In genomic region chr9:4939118-4939561, GRCh38 we compare ENCODE assay signal across 9 cellular contexts. TPM values are rescaled to one million over a fixed set of nuclear protein-coding genes. Genes with fewer than 3 reads are reported as not detected.
DNase-seq lines count a peak whose midpoint lies in the region; ATAC-seq and FAIRE-seq lines count a peak whose summit lies in the region.
"Had no signal": no experiment of that assay in that cellular context is flagged by ENCODE, and none has a peak within 500 bp of the region (broad histone marks: within the 10 kb centered on the region; RNA-seq: fewer than 3 reads in every experiment).

No MANE protein-coding gene starts in this region.

- H3K4me3 ChIP-seq in small intestine (ENCODE audit: low read depth in 1 of 2, low read length in 2 of 2): no peak overlapping the region

- no peaks in the 10 kb centered on the region for H3K36me3 ChIP-seq in small intestine (ENCODE audit: control insufficient read depth in 2 of 2, insufficient read depth in 2 of 2, low read length in 2 of 2)

- FAIRE-seq in small intestine (lab: Jason Lieb, UNC): no peak

- 26 to 42% (median 30%) methylated on average over 1 of the region's 1 CpG for WGBS in small intestine, 3 donors

- H3K4me3 Mint-ChIP-seq in activated T-helper 1 cell treated with anti-CD3 and anti-CD28 coated beads, Interleukin-12 subunit alpha, Interleukin-12 subunit beta, Interleukin-2, Interleukin-4 antibody, amounts not matched to agents 30 ng/mL and 10 ng/mL and 1 ng/mL, durations not matched to agents 14 hours and 24 hours and 36 hours: peak overlapping the region; percentile 5

- peak overlapping the region; percentile 74 for H3K27ac Mint-ChIP-seq in activated T-helper 1 cell treated with anti-CD3 and anti-CD28 coated beads, Interleukin-12 subunit alpha, Interleukin-12 subunit beta, Interleukin-2, Interleukin-4 antibody, amounts not matched to agents 30 ng/mL and 10 ng/mL and 1 ng/mL, durations not matched to agents 14 hours and 24 hours and 36 hours

- H3K9me3 Mint-ChIP-seq in activated T-helper 1 cell treated with anti-CD3 and anti-CD28 coated beads, Interleukin-12 subunit alpha, Interleukin-12 subunit beta, Interleukin-2, Interleukin-4 antibody, amounts not matched to agents 30 ng/mL and 10 ng/mL and 1 ng/mL, durations not matched to agents 14 hours and 24 hours and 36 hours: no peaks in the 10 kb centered on the region

- peak; percentile 80 for ATAC-seq in HG03159 (IDR thresholded peaks at IDR 0.05; ENCODE audit: unreplicated experiment)

- H3K9me3 ChIP-seq in small intestine (ENCODE audit: control insufficient read depth, low read depth): no peaks in the 10 kb centered on the region

- no peaks in the 10 kb centered on the region for H3K36me3 Mint-ChIP-seq in activated T-helper 1 cell treated with anti-CD3 and anti-CD28 coated beads, Interleukin-12 subunit alpha, Interleukin-12 subunit beta, Interleukin-2, Interleukin-4 antibody, amounts not matched to agents 30 ng/mL and 10 ng/mL and 1 ng/mL, durations not matched to agents 14 hours and 24 hours and 36 hours (ENCODE audit: low read depth)

- no peaks in the 10 kb centered on the region for H3K27me3 ChIP-seq in small intestine (ENCODE audit: control insufficient read depth in 2 of 2, insufficient read depth in 2 of 2, low read length in 2 of 2)

- H3K27ac ChIP-seq in small intestine (ENCODE audit: low read depth in 1 of 2, low read length in 1 of 2): no peak overlapping the region
- H3K27ac ChIP-seq: VCaP had no signal

- H3K27me3 Mint-ChIP-seq in activated T-helper 1 cell treated with anti-CD3 and anti-CD28 coated beads, Interleukin-12 subunit alpha, Interleukin-12 subunit beta, Interleukin-2, Interleukin-4 antibody, amounts not matched to agents 30 ng/mL and 10 ng/mL and 1 ng/mL, durations not matched to agents 14 hours and 24 hours and 36 hours (ENCODE audit: insufficient read depth): no peaks in the 10 kb centered on the region

- peaks cover 75% of the 10 kb centered on the region for H3K4me1 Mint-ChIP-seq in activated T-helper 1 cell treated with anti-CD3 and anti-CD28 coated beads, Interleukin-12 subunit alpha, Interleukin-12 subunit beta, Interleukin-2, Interleukin-4 antibody, amounts not matched to agents 30 ng/mL and 10 ng/mL and 1 ng/mL, durations not matched to agents 14 hours and 24 hours and 36 hours (ENCODE audit: low read depth)

- DNase-seq in AML-193 (lab: John Stamatoyannopoulos, UW) (peak; percentile 95 to 97), GM19238 (ENCODE audit: insufficient read length, low spot score) (peak; percentile 34), cerebellar cortex (ENCODE audit: low spot score) (no peak), small intestine (no peak), foreskin melanocyte (no peak)
- DNase-seq in activated T-helper 1 cell treated with anti-CD3 and anti-CD28 coated beads, Interleukin-12 subunit alpha, Interleukin-12 subunit beta, Interleukin-2, Interleukin-4 antibody, amounts not matched to agents 30 ng/mL and 10 ng/mL and 1 ng/mL, durations not matched to agents 14 hours and 24 hours and 36 hours (ENCODE audit: low spot score): peak; percentile 33
- DNase-seq in stimulated activated CD4-positive, alpha-beta T cell treated with anti-CD3 and anti-CD28 coated beads, Interleukin-4, amount 100 ng/mL, for 4 hours: no peak

- peaks cover 2 to 11% of the 10 kb centered on the region in 2 donors for H3K4me1 ChIP-seq in small intestine (ENCODE audit: control insufficient read depth in 2 of 2, insufficient read depth in 1 of 2, low read depth in 1 of 2, low read length in 1 of 2)

- intact Hi-C loops in activated T-helper 1 cell treated with anti-CD3 and anti-CD28 coated beads, Interleukin-12 subunit alpha, Interleukin-12 subunit beta, Interleukin-2, Interleukin-4 antibody, amounts not matched to agents 30 ng/mL and 10 ng/mL and 1 ng/mL, durations not matched to agents 14 hours and 24 hours and 36 hours (cut with micrococcal nuclease): loop anchor here (2.0 to 5.0 kb wide), 4 partner anchors 260 to 648 kb away; partner anchors contain the start of genes CDC37L1 and PLGRKT

RNA-seq across cellular contexts. Expression of gene JAK2, which starts 45.9 kb away (rescaled TPM):
- total RNA-seq in activated T-helper 1 cell treated with anti-CD3 and anti-CD28 coated beads, Interleukin-12 subunit alpha, Interleukin-12 subunit beta, Interleukin-2, Interleukin-4 antibody, amounts not matched to agents 30 ng/mL and 10 ng/mL and 1 ng/mL, durations not matched to agents 14 hours and 24 hours and 36 hours: 30.8 and 32.0 TPM in 2 replicates
- polyA plus RNA-seq in small intestine: 1 to 10 TPM; 4.3 to 5.7 (median 4.5) TPM

Comparison
In these comparisons a context has a peak if more than half of its experiments do, and no peak if none do; other contexts are left out.
1. DNase-seq: peak in AML-193 (2 of 2), GM19238 (single experiment) and activated T-helper 1 cell treated with anti-CD3 and anti-CD28 coated beads, Interleukin-12 subunit alpha, Interleukin-12 subunit beta, Interleukin-2, Interleukin-4 antibody, amounts not matched to agents 30 ng/mL and 10 ng/mL and 1 ng/mL, durations not matched to agents 14 hours and 24 hours and 36 hours (single experiment); none in cerebellar cortex (single experiment), small intestine (single experiment), foreskin melanocyte (single experiment) and stimulated activated CD4-positive, alpha-beta T cell treated with anti-CD3 and anti-CD28 coated beads, Interleukin-4, amount 100 ng/mL, for 4 hours (0 of 2).